Comparison of ENCODE assay signal across 17 cellular contexts in the genomic region with DNA sequence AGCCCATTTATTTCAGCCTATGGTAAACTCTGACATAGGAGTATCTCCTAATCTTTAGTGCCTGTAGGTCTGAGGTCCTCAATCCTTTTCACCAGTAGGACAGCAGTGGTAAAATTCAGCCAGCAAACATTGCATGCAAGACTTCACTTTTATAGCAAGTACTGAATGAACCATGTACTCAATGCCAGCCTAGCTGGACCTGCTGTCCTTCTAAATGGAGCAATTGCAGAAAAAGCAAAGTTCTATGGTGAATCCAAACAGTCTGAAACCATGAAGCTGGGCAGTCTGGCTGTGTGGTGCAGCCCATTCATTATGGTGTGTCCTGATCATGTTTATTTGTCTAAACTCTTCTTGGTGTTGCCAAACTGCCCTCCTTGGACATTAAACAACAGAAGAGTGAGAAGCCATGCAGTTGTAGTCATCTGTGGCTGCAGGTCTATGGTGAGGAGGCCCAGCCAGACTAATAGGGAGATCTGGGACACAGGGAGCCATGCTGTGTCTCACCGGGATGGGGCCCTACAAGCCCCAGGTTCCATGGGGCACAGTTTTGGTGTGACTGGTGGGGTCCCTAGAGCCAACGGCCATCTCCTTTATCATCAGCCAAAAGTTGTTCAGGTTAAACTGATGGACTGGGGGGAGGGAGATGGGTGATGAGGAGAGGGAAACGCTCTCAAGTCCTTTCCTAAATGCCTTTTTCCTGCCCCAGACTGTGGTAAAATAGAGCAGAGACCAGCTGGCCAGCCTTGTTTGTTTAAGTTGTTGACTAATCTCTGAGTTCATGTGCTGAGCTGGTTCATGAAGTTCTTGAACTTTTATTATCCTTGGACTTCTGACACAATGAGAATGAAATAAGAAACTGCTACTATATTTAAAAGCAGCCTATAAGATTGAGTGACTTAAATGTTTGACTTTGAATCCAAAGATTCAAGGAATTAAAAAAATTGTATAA. TPM values are rescaled to one million over a fixed set of nuclear protein-coding genes. Genes with fewer than 3 reads are reported as not detected.
DNase-seq lines count a peak whose midpoint lies in the region; ATAC-seq, FAIRE-seq and TF ChIP-seq lines count a peak whose summit lies in the region.
"Had no signal": no experiment of that assay in that cellular context is flagged by ENCODE, and none has a peak within 500 bp of the region (broad histone marks: within the 10 kb centered on the region; RNA-seq: fewer than 3 reads in every experiment).

No MANE protein-coding gene starts in this region.

- intact Hi-C loops in PC-3 (cut with micrococcal nuclease) (loop anchor here (2.0 kb wide), 1 partner anchor 15 kb away; no protein-coding TSS in a partner anchor), endothelial cell of umbilical vein (cut with micrococcal nuclease) (loop anchor here (2.0 kb wide), 1 partner anchor 67 kb away; no protein-coding TSS in a partner anchor), right lobe of liver (cut with DNase I) (no loop called here)

- no peaks in the 10 kb centered on the region for H3K9me2 ChIP-seq in PC-3 (replicated peaks; ENCODE audit: low read length)

- peaks cover 4% of the 10 kb centered on the region for H3F3A ChIP-seq in PC-3 (ENCODE audit: low read length, unreplicated experiment)

- H3K9ac ChIP-seq in PC-3 (ENCODE audit: low read length) = no peak overlapping the region
- H3K9ac ChIP-seq in endothelial cell of umbilical vein (replicated peaks; ENCODE audit: extremely low read depth, insufficient read depth, low read length) = no peak overlapping the region

- no peaks in the 10 kb centered on the region for H3K27me3 ChIP-seq in PC-3 (ENCODE audit: low read length)
- no peaks in the 10 kb centered on the region for H3K27me3 ChIP-seq in endothelial cell of umbilical vein (ENCODE audit: control insufficient read depth in 2 of 2, insufficient read depth in 2 of 2, low read length in 2 of 2)
- no peaks in the 10 kb centered on the region for H3K27me3 ChIP-seq in right lobe of liver

- H3K27ac ChIP-seq in PC-3 (ENCODE audit: low read length) (peak overlapping the region; percentile 59), endothelial cell of umbilical vein (ENCODE audit: insufficient read depth, low read depth, low read length) (peak overlapping the region; percentile 42), right lobe of liver (peak overlapping the region in 2 of 3 donors; percentile 81 to 92)

- peak overlapping the region; percentile 69 for H3K4me2 ChIP-seq in PC-3 (ENCODE audit: low read length)
- peak overlapping the region; percentile 35 for H3K4me2 ChIP-seq in endothelial cell of umbilical vein (ENCODE audit: insufficient read depth, low read length)

- no peaks in the 10 kb centered on the region for H3K9me3 ChIP-seq in PC-3 (ENCODE audit: low read length)
- H3K9me3 ChIP-seq in endothelial cell of umbilical vein (replicated peaks; ENCODE audit: control insufficient read depth, insufficient read depth, low read length) = no peaks in the 10 kb centered on the region
- no peaks in the 10 kb centered on the region for H3K9me3 ChIP-seq in right lobe of liver

- H3K4me1 ChIP-seq in PC-3 (ENCODE audit: insufficient read depth, low read length) (peaks cover 22% of the 10 kb centered on the region), endothelial cell of umbilical vein (ENCODE audit: control insufficient read depth, extremely low read depth, insufficient read depth, low read length) (peaks cover 31% of the 10 kb centered on the region), right lobe of liver (peaks cover 0 to 33% (median 6%) of the 10 kb centered on the region in 4 donors)

- H3K9me3 Mint-ChIP-seq in mesothelial cell of epicardium = no peaks in the 10 kb centered on the region

- no peak for TF ChIP-seq CTCF in PC-3 (conservative IDR thresholded peaks at IDR 0.05; ENCODE audit: low read depth, low read length)
- TF ChIP-seq CTCF in endothelial cell of umbilical vein (IDR thresholded peaks at IDR 0.05; ENCODE audit: extremely low read depth in 1 of 2, insufficient read depth in 1 of 2, low read depth in 1 of 2, low read length in 2 of 2) = no peak
- TF ChIP-seq CTCF in right lobe of liver (IDR thresholded peaks at IDR 0.05) = no peak
- TF ChIP-seq CTCF in mesothelial cell of epicardium (IDR thresholded peaks at IDR 0.05; ENCODE audit: unreplicated experiment) = no peak

- H3K27me3 Mint-ChIP-seq in mesothelial cell of epicardium (ENCODE audit: low read depth) = peaks cover 5% of the 10 kb centered on the region

- CTCF ChIA-PET in PC-3 (lab: Charles Lee) = no interaction called here
- CTCF ChIA-PET in endothelial cell of umbilical vein (lab: Charles Lee) = interaction anchor here (1.1 kb wide), 1 partner anchor 40 kb away, joined by 4 read pairs; no protein-coding TSS in a partner anchor

- H3K9me1 ChIP-seq in endothelial cell of umbilical vein (replicated peaks; ENCODE audit: control insufficient read depth, extremely low read depth, insufficient read depth, low read length) = no peaks in the 10 kb centered on the region

- no peak overlapping the region for H3K4me3 Mint-ChIP-seq in mesothelial cell of epicardium
- H3K4me3 Mint-ChIP-seq: activated naive CD8-positive, alpha-beta T cell treated with anti-CD3 and anti-CD28 coated beads for 36 hours; naive thymus-derived CD4-positive, alpha-beta T cell; T-helper 1 cell treated with Interleukin-12 subunit alpha and Interleukin-12 subunit beta and Interleukin-4 antibody, amounts not matched to agents 30 μg/mL and 1 μg/mL, for 36 hours had no signal

- H4K20me1 ChIP-seq in PC-3 (ENCODE audit: low read length) = no peaks in the 10 kb centered on the region
- H4K20me1 ChIP-seq in endothelial cell of umbilical vein (replicated peaks; ENCODE audit: control insufficient read depth, extremely low read depth, insufficient read depth, low read length) = no peaks in the 10 kb centered on the region

- peaks cover 10% of the 10 kb centered on the region for H3K4me1 Mint-ChIP-seq in mesothelial cell of epicardium

- TF ChIP-seq POLR2A in endothelial cell of umbilical vein (IDR thresholded peaks at IDR 0.05; ENCODE audit: low read depth, low read length) (no peak), right lobe of liver (IDR thresholded peaks at IDR 0.05) (no peak)

- H3K79me2 ChIP-seq in PC-3 (ENCODE audit: low read length) (no peaks in the 10 kb centered on the region), endothelial cell of umbilical vein (ENCODE audit: control insufficient read depth, insufficient read depth, low read length) (no peaks in the 10 kb centered on the region)

- H2AFZ ChIP-seq in PC-3 (ENCODE audit: low read length) (no peak overlapping the region), endothelial cell of umbilical vein (ENCODE audit: low read depth, low read length) (no peak overlapping the region)

- ATAC-seq in PC-3 (peak; percentile 98), right lobe of liver (peak; percentile 86 to 89 (median 86)), HG03457 (IDR thresholded peaks at IDR 0.05; ENCODE audit: unreplicated experiment) (no peak)
- ATAC-seq: naive thymus-derived CD4-positive, alpha-beta T cell; Panc1 had no signal

- WGBS in right lobe of liver (ENCODE audit: insufficient coverage, low coverage, low lambda C conversion rate, missing lambda C conversion rate) = 27% methylated on average over 2 of the region's 3 CpGs

- dilution Hi-C loops in endothelial cell of umbilical vein (cut with MboI; ENCODE audit: extremely low pct_ligation_motif_present, low sequenced_read_pairs) = no loop called here

- H3K27ac Mint-ChIP-seq in mesothelial cell of epicardium = no peak overlapping the region
- H3K27ac Mint-ChIP-seq: activated naive CD8-positive, alpha-beta T cell treated with anti-CD3 and anti-CD28 coated beads for 36 hours; naive thymus-derived CD4-positive, alpha-beta T cell; T-helper 1 cell treated with Interleukin-12 subunit alpha and Interleukin-12 subunit beta and Interleukin-4 antibody, amounts not matched to agents 30 μg/mL and 1 μg/mL, for 36 hours had no signal

- H3K4me3 ChIP-seq in PC-3 (ENCODE audit: low read length) (no peak overlapping the region), endothelial cell of umbilical vein (replicated peaks in 1 of 3; ENCODE audit: insufficient read depth in 1 of 3, low read depth in 1 of 3, low read length in 3 of 3) (no peak overlapping the region), right lobe of liver (no peak overlapping the region)

- DNase-seq in DMS53 (lab: John Stamatoyannopoulos, UW) = peak; percentile 75
- peak; percentile 76 for DNase-seq in PC-3
- DNase-seq in endothelial cell of umbilical vein (ENCODE audit: low read depth, low spot score) = peak; percentile 83
- DNase-seq in right lobe of liver = peak in 1 of 3 donors; percentile 56
- no peak for DNase-seq in activated CD4-positive, alpha-beta T cell treated with anti-CD3 and anti-CD28 coated beads for 4 hours
- DNase-seq in mesothelial cell of epicardium (ENCODE audit: low spot score in 2 of 2, unreplicated experiment in 2 of 2) = no peak
- no peak for DNase-seq in GM19240 (ENCODE audit: insufficient read length, low spot score)
- DNase-seq: activated naive CD8-positive, alpha-beta T cell treated with anti-CD3 and anti-CD28 coated beads for 36 hours; DMS79 treated with DMSO at 0.1 percent for 48 hours; kidney; naive thymus-derived CD4-positive, alpha-beta T cell; stimulated activated CD4-positive, alpha-beta T cell treated with anti-CD3 and anti-CD28 coated beads, Interleukin-4, amount 100 ng/mL, for 1 hour had no signal

- H3K36me3 ChIP-seq in PC-3 (ENCODE audit: low read depth, low read length) (no peaks in the 10 kb centered on the region), endothelial cell of umbilical vein (ENCODE audit: control insufficient read depth in 2 of 2, extremely low read depth in 1 of 2, insufficient read depth in 2 of 2, low read length in 2 of 2) (no peaks in the 10 kb centered on the region), right lobe of liver (no peaks in the 10 kb centered on the region)

- H3K36me3 Mint-ChIP-seq in mesothelial cell of epicardium = no peaks in the 10 kb centered on the region
- H3K36me3 Mint-ChIP-seq: activated naive CD8-positive, alpha-beta T cell treated with anti-CD3 and anti-CD28 coated beads for 36 hours; naive thymus-derived CD4-positive, alpha-beta T cell had no signal

- POLR2A ChIA-PET in PC-3 (lab: Charles Lee; ENCODE audit: unreplicated experiment) = no interaction called here
- POLR2A ChIA-PET in endothelial cell of umbilical vein (lab: Charles Lee) = no interaction called here

- BruUV-seq in PC-3 (replicated peaks; lab: Mats Ljungman, UMichigan) = no TSS peak
- no TSS peak for BruUV-seq in endothelial cell of umbilical vein (replicated peaks; lab: Mats Ljungman, UMichigan)

- FAIRE-seq in endothelial cell of umbilical vein (lab: Jason Lieb, UNC) = peak; percentile 82
- FAIRE-seq: kidney had no signal

RNA-seq across cellular contexts. Expression of a gene that starts 20.6 kb away (rescaled TPM):
- total RNA-seq in PC-3 (2014; rRNA removed) (not detected in 2 replicates), endothelial cell of umbilical vein (not detected in 2 replicates), right lobe of liver (1 to 10 TPM in 1 of 6 experiments, under 1 TPM in 5; 0.15 to 1.5 (median 0.45) TPM), mesothelial cell of epicardium (0.20 TPM in 1 of 3 replicates, not detected in the others)
- polyA plus RNA-seq in endothelial cell of umbilical vein = not detected in 2 replicates
- not detected in 2 replicates for polyA plus RNA-seq in endothelial cell of umbilical vein (2011; cell fraction: cytosol; rRNA removed)
- not detected in 2 replicates for polyA plus RNA-seq in endothelial cell of umbilical vein (2011; cell fraction: nucleus; rRNA removed)
- not detected in 2 replicates for polyA plus RNA-seq in endothelial cell of umbilical vein (2012)
- polyA minus RNA-seq in endothelial cell of umbilical vein = not detected in 2 replicates
- polyA minus RNA-seq in endothelial cell of umbilical vein (2011; cell fraction: cytosol; rRNA and poly(A)+ RNA removed) = not detected
- not detected in 2 replicates for polyA minus RNA-seq in endothelial cell of umbilical vein (2011; cell fraction: nucleus; rRNA and poly(A)+ RNA removed)
- total RNA-seq: ureter had no signal
- polyA plus RNA-seq: BJ; naive thymus-derived CD4-positive, alpha-beta T cell had no signal

Comparison
In these comparisons a context has a peak if more than half of its experiments do, and no peak if none do; other contexts are left out.
1. DNase-seq: peak in DMS53 (single experiment), PC-3 (single experiment) and endothelial cell of umbilical vein (single experiment); none in activated CD4-positive, alpha-beta T cell treated with anti-CD3 and anti-CD28 coated beads for 4 hours (0 of 2), mesothelial cell of epicardium (0 of 2) and GM19240 (single experiment).
2. intact Hi-C loops: an anchor here in PC-3 (2.0 kb wide) and endothelial cell of umbilical vein (2.0 kb wide); none called in right lobe of liver.
3. Peak in every context shown above with its lines, with median percentiles within 50 percentile points of each other: H3K27ac ChIP-seq.